In genomic region chr6:47483853-47484546, GRCh38 we compare ENCODE assay signal across 10 cellular contexts. TPM values are rescaled to one million over a fixed set of nuclear protein-coding genes. Genes with fewer than 3 reads are reported as not detected.
DNase-seq lines count a peak whose midpoint lies in the region; ATAC-seq, FAIRE-seq and TF ChIP-seq lines count a peak whose summit lies in the region.
"Had no signal": no experiment of that assay in that cellular context is flagged by ENCODE, and none has a peak within 500 bp of the region (broad histone marks: within the 10 kb centered on the region; RNA-seq: fewer than 3 reads in every experiment).

No MANE protein-coding gene starts in this region.

- peaks cover 37% of the 10 kb centered on the region for H3K4me1 ChIP-seq in upper lobe of right lung

- H3K4me3 ChIP-seq in upper lobe of right lung, result no peak overlapping the region
- H3K4me3 ChIP-seq: tibial artery had no signal

- H3K27me3 Mint-ChIP-seq in naive B cell, result no peaks in the 10 kb centered on the region

- intact Hi-C loops in upper lobe of right lung (cut with DNase I) (no loop called here), posterior vena cava (cut with DNase I) (no loop called here)

- no peaks in the 10 kb centered on the region for H3K9me3 Mint-ChIP-seq in naive B cell

- H3K4me3 Mint-ChIP-seq in naive B cell, result peak overlapping the region in 2 of 8 donors; percentile 2 to 23

- TF ChIP-seq CTCF in VCaP (conservative IDR thresholded peaks at IDR 0.05), result no peak
- no peak for TF ChIP-seq CTCF in upper lobe of right lung (IDR thresholded peaks at IDR 0.05)

- no peak for DNase-seq in naive B cell
- DNase-seq in HTR-8/SVneo (ENCODE audit: insufficient read length, low spot score), result no peak
- DNase-seq in upper lobe of right lung, result no peak
- no peak for DNase-seq in posterior vena cava (ENCODE audit: low spot score)
- DNase-seq: aorta, tibial artery had no signal

- no peak for FAIRE-seq in HTR-8/SVneo (lab: Jason Lieb, UNC)

- no peaks in the 10 kb centered on the region for H3K9me3 ChIP-seq in upper lobe of right lung
- H3K9me3 ChIP-seq: tibial artery had no signal

- peak overlapping the region in 4 of 6 donors; percentile 29 to 81 (median 58) for H3K27ac Mint-ChIP-seq in naive B cell

- peak; percentile 48 for ATAC-seq in GM19025 (IDR thresholded peaks at IDR 0.05; ENCODE audit: low read depth, unreplicated experiment)
- ATAC-seq in HG03064 (IDR thresholded peaks at IDR 0.05; ENCODE audit: low read depth, unreplicated experiment), result peak; percentile 52
- ATAC-seq in naive B cell (ENCODE audit: low read depth in 2 of 2), result no peak
- no peak for ATAC-seq in upper lobe of right lung
- no peak for ATAC-seq in HG03135 (IDR thresholded peaks at IDR 0.05; ENCODE audit: unreplicated experiment)

- H3K27me3 ChIP-seq in upper lobe of right lung, result no peaks in the 10 kb centered on the region
- H3K27me3 ChIP-seq: tibial artery had no signal

- H3K27ac ChIP-seq in VCaP (peak overlapping the region; percentile 92), upper lobe of right lung (no peak overlapping the region)
- H3K27ac ChIP-seq: tibial artery had no signal

- H3K36me3 Mint-ChIP-seq in naive B cell, result no peaks in the 10 kb centered on the region

- H3K36me3 ChIP-seq in upper lobe of right lung, result no peaks in the 10 kb centered on the region
- H3K36me3 ChIP-seq: tibial artery had no signal

- peaks cover 44 to 63% (median 54%) of the 10 kb centered on the region in 3 donors for H3K4me1 Mint-ChIP-seq in naive B cell

RNA-seq across cellular contexts. Expression of gene CD2AP, which starts 6.4 kb away (rescaled TPM):
- 10 to 100 TPM in 2 of 6 donors, 1 to 10 TPM in 4; 5.6 to 11.7 (median 9.0) TPM for polyA plus RNA-seq in naive B cell (ENCODE audit: low read depth in 6 of 6)
- total RNA-seq in upper lobe of right lung (34.5 TPM), posterior vena cava (10 to 100 TPM; 20.1 to 26.5 TPM)

Comparison
In these comparisons a context has a peak if more than half of its experiments do, and no peak if none do; other contexts are left out.
1. ATAC-seq: peak in GM19025 (single experiment) and HG03064 (single experiment); none in naive B cell (0 of 2), upper lobe of right lung (single experiment) and HG03135 (single experiment).